ENCODE assay signal across 1 cellular context in the genomic region with DNA sequence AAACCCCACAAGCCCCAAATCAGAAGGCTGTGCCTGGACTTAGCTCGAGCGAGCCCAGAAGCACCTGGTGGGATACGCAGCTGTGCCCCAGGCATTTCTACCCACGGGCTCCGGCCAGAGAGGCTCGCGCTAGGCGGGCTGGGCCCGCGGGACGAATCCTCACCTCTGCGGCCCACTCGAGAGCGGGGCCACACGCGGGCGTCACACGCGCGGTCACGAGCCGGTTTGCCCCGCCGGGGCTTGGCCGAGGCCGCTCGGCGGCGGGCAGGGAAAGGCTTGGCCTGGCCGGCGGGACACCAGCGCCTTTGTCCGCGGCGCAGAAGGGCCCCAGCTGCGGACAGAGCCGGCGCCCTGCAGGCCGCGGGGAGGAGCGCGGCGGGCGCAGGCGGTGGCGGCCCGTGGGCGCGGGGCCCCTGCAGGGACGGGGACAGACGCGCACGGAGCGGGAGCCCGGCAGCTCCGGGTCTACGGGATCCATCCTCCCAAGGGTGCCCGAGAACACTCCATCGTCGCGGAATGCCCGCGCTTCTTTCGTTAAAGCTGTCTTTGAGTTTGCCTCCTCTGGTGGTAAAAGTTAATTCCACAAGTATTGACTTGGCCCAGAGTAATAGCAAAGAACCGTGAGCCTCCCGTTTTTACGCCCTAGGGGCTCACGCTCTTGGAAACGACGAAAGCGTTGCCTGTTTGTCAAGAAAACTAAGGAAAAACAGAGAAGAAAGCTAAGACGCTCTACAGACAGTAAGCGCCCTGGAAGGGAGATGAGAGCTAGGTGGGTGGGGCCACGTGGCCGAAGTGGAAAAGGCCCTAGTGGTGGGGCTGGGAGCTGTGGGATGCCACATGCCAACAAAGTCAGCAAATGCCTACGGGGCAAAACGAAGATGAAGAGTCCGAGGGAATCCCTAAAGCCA.
A peak's percentile ranks its signal among the peaks of the same experiment; 100 is the strongest.
TF ChIP-seq lines count a peak whose summit lies in the region.

No MANE protein-coding gene starts in this region.

TF ChIP-seq in HepG2, 621 proteins besides CTCF, POLR2A, EP300 and RAD21 (continued from another document):
- TF ChIP-seq, protein P1, sequence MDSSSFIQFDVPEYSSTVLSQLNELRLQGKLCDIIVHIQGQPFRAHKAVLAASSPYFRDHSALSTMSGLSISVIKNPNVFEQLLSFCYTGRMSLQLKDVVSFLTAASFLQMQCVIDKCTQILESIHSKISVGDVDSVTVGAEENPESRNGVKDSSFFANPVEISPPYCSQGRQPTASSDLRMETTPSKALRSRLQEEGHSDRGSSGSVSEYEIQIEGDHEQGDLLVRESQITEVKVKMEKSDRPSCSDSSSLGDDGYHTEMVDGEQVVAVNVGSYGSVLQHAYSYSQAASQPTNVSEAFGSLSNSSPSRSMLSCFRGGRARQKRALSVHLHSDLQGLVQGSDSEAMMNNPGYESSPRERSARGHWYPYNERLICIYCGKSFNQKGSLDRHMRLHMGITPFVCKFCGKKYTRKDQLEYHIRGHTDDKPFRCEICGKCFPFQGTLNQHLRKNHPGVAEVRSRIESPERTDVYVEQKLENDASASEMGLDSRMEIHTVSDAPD (CRISPR knock-in tag; IDR thresholded peaks at IDR 0.05) = no peak
- TF ChIP-seq ZNF510 (CRISPR knock-in tag; IDR thresholded peaks at IDR 0.05; ENCODE audit: low read depth) (no peak), NPAS2 (CRISPR knock-in tag; IDR thresholded peaks at IDR 0.05; ENCODE audit: borderline replicate concordance) (no peak), HOXA3 (CRISPR knock-in tag; IDR thresholded peaks at IDR 0.05) (peak; percentile 37; the same call in 1 of the 2 replicates), YEATS4 (CRISPR knock-in tag; IDR thresholded peaks at IDR 0.05; ENCODE audit: borderline replicate concordance) (0 out of 2 replicates have a peak, but pooled peaks have one; percentile 8), HOXA9 (CRISPR knock-in tag; IDR thresholded peaks at IDR 0.05; ENCODE audit: borderline replicate concordance) (no peak), EEA1 (CRISPR knock-in tag; IDR thresholded peaks at IDR 0.05; ENCODE audit: borderline replicate concordance) (no peak), ZBTB3 (CRISPR knock-in tag; IDR thresholded peaks at IDR 0.05; ENCODE audit: borderline replicate concordance, low read depth) (no peak), JUN (CRISPR knock-in tag; IDR thresholded peaks at IDR 0.05) (no peak), KAT7 (CRISPR knock-in tag; IDR thresholded peaks at IDR 0.05; ENCODE audit: borderline replicate concordance) (no peak), ZNF777 (CRISPR knock-in tag; IDR thresholded peaks at IDR 0.05) (peak; percentile 47; the same call in 1 of the 2 replicates), IKZF4 (CRISPR knock-in tag; IDR thresholded peaks at IDR 0.05; ENCODE audit: borderline replicate concordance, low read depth, not compliant biosample characterization) (no peak), MED1 (CRISPR knock-in tag; IDR thresholded peaks at IDR 0.05) (no peak), HNRNPLL (IDR thresholded peaks at IDR 0.05; ENCODE audit: low read depth, low read length, poor library complexity, severe bottlenecking) (peak; percentile 65), KLF9 (CRISPR knock-in tag; IDR thresholded peaks at IDR 0.05; ENCODE audit: low read depth) (no peak), ZNF749 (CRISPR knock-in tag; IDR thresholded peaks at IDR 0.05; ENCODE audit: borderline replicate concordance) (0 out of 2 replicates have a peak, but pooled peaks have one; percentile 18), ZFX (CRISPR knock-in tag; IDR thresholded peaks at IDR 0.05; ENCODE audit: low read depth) (peak; percentile 86), MYC (CRISPR knock-in tag; IDR thresholded peaks at IDR 0.05; ENCODE audit: borderline replicate concordance) (peak; percentile 72; the same call in 1 of the 2 replicates), ZNF180 (CRISPR knock-in tag; IDR thresholded peaks at IDR 0.05; ENCODE audit: borderline replicate concordance, low read depth) (no peak), TRIM24 (CRISPR knock-in tag; IDR thresholded peaks at IDR 0.05) (no peak), TOPORS (CRISPR knock-in tag; IDR thresholded peaks at IDR 0.05) (0 out of 2 replicates have a peak, but pooled peaks have one; percentile 71), DMAP1 (CRISPR knock-in tag; IDR thresholded peaks at IDR 0.05) (peak; percentile 41; the same call in 1 of the 2 replicates), GZF1 (CRISPR knock-in tag; IDR thresholded peaks at IDR 0.05) (no peak), SPEN (CRISPR knock-in tag; IDR thresholded peaks at IDR 0.05; ENCODE audit: low read depth) (peak; percentile 34; the same call in 1 of the 2 replicates), NONO (IDR thresholded peaks at IDR 0.05) (no peak), NONO (CRISPR knock-in tag; conservative IDR thresholded peaks at IDR 0.05) (no peak), ZNF549 (CRISPR knock-in tag; IDR thresholded peaks at IDR 0.05) (no peak), RBFOX2 (IDR thresholded peaks at IDR 0.05; ENCODE audit: low read depth, low read length) (peak; percentile 52; the same call in 1 of the 2 replicates), HNF4A (CRISPR knock-in tag; IDR thresholded peaks at IDR 0.05) (no peak), YY1 (IDR thresholded peaks at IDR 0.05; ENCODE audit: insufficient read depth, insufficient replicate concordance, low read depth, low read length) (peak; percentile 35), ZSCAN31 (CRISPR knock-in tag; IDR thresholded peaks at IDR 0.05; ENCODE audit: low read depth) (no peak), ZNF563 (CRISPR knock-in tag; IDR thresholded peaks at IDR 0.05) (0 out of 2 replicates have a peak, but pooled peaks have one; percentile 24), ZNF7 (CRISPR knock-in tag; IDR thresholded peaks at IDR 0.05) (no peak), RAD51 (IDR thresholded peaks at IDR 0.05; ENCODE audit: borderline replicate concordance) (no peak), KDM2A (CRISPR knock-in tag; IDR thresholded peaks at IDR 0.05; ENCODE audit: borderline replicate concordance, low read depth) (peak; percentile 12; the same call in 1 of the 2 replicates), ZNF44 (CRISPR knock-in tag; IDR thresholded peaks at IDR 0.05) (no peak), RXRB (CRISPR knock-in tag; IDR thresholded peaks at IDR 0.05; ENCODE audit: borderline replicate concordance) (no peak), TARDBP (CRISPR knock-in tag; IDR thresholded peaks at IDR 0.05) (0 out of 2 replicates have a peak, but pooled peaks have one; percentile 31), GATAD2A (CRISPR knock-in tag; IDR thresholded peaks at IDR 0.05) (peak; percentile 50)
- TF ChIP-seq, protein P2, sequence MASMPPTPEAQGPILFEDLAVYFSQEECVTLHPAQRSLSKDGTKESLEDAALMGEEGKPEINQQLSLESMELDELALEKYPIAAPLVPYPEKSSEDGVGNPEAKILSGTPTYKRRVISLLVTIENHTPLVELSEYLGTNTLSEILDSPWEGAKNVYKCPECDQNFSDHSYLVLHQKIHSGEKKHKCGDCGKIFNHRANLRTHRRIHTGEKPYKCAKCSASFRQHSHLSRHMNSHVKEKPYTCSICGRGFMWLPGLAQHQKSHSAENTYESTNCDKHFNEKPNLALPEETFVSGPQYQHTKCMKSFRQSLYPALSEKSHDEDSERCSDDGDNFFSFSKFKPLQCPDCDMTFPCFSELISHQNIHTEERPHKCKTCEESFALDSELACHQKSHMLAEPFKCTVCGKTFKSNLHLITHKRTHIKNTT (CRISPR knock-in tag; IDR thresholded peaks at IDR 0.05) = no peak
- TF ChIP-seq, protein P3, sequence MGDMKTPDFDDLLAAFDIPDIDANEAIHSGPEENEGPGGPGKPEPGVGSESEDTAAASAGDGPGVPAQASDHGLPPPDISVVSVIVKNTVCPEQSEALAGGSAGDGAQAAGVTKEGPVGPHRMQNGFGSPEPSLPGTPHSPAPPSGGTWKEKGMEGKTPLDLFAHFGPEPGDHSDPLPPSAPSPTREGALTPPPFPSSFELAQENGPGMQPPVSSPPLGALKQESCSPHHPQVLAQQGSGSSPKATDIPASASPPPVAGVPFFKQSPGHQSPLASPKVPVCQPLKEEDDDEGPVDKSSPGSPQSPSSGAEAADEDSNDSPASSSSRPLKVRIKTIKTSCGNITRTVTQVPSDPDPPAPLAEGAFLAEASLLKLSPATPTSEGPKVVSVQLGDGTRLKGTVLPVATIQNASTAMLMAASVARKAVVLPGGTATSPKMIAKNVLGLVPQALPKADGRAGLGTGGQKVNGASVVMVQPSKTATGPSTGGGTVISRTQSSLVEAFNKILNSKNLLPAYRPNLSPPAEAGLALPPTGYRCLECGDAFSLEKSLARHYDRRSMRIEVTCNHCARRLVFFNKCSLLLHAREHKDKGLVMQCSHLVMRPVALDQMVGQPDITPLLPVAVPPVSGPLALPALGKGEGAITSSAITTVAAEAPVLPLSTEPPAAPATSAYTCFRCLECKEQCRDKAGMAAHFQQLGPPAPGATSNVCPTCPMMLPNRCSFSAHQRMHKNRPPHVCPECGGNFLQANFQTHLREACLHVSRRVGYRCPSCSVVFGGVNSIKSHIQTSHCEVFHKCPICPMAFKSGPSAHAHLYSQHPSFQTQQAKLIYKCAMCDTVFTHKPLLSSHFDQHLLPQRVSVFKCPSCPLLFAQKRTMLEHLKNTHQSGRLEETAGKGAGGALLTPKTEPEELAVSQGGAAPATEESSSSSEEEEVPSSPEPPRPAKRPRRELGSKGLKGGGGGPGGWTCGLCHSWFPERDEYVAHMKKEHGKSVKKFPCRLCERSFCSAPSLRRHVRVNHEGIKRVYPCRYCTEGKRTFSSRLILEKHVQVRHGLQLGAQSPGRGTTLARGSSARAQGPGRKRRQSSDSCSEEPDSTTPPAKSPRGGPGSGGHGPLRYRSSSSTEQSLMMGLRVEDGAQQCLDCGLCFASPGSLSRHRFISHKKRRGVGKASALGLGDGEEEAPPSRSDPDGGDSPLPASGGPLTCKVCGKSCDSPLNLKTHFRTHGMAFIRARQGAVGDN (CRISPR knock-in tag; IDR thresholded peaks at IDR 0.05) = peak; percentile 61
- TF ChIP-seq, protein P4, sequence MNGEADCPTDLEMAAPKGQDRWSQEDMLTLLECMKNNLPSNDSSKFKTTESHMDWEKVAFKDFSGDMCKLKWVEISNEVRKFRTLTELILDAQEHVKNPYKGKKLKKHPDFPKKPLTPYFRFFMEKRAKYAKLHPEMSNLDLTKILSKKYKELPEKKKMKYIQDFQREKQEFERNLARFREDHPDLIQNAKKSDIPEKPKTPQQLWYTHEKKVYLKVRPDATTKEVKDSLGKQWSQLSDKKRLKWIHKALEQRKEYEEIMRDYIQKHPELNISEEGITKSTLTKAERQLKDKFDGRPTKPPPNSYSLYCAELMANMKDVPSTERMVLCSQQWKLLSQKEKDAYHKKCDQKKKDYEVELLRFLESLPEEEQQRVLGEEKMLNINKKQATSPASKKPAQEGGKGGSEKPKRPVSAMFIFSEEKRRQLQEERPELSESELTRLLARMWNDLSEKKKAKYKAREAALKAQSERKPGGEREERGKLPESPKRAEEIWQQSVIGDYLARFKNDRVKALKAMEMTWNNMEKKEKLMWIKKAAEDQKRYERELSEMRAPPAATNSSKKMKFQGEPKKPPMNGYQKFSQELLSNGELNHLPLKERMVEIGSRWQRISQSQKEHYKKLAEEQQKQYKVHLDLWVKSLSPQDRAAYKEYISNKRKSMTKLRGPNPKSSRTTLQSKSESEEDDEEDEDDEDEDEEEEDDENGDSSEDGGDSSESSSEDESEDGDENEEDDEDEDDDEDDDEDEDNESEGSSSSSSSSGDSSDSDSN (CRISPR knock-in tag; IDR thresholded peaks at IDR 0.05) = peak; percentile 78; the same call in 1 of the 2 replicates
- TF ChIP-seq, protein P5, sequence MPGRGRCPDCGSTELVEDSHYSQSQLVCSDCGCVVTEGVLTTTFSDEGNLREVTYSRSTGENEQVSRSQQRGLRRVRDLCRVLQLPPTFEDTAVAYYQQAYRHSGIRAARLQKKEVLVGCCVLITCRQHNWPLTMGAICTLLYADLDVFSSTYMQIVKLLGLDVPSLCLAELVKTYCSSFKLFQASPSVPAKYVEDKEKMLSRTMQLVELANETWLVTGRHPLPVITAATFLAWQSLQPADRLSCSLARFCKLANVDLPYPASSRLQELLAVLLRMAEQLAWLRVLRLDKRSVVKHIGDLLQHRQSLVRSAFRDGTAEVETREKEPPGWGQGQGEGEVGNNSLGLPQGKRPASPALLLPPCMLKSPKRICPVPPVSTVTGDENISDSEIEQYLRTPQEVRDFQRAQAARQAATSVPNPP (CRISPR knock-in tag; IDR thresholded peaks at IDR 0.05) = 0 out of 2 replicates have a peak, but pooled peaks have one; percentile 41
- TF ChIP-seq, protein P6, sequence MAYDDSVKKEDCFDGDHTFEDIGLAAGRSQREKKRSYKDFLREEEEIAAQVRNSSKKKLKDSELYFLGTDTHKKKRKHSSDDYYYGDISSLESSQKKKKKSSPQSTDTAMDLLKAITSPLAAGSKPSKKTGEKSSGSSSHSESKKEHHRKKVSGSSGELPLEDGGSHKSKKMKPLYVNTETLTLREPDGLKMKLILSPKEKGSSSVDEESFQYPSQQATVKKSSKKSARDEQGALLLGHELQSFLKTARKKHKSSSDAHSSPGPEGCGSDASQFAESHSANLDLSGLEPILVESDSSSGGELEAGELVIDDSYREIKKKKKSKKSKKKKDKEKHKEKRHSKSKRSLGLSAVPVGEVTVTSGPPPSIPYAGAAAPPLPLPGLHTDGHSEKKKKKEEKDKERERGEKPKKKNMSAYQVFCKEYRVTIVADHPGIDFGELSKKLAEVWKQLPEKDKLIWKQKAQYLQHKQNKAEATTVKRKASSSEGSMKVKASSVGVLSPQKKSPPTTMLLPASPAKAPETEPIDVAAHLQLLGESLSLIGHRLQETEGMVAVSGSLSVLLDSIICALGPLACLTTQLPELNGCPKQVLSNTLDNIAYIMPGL (CRISPR knock-in tag; IDR thresholded peaks at IDR 0.05; ENCODE audit: borderline replicate concordance in 1 of 2, low read depth in 1 of 2) = peak; percentile 22 to 37; a peak in 1 of 4 replicates
- TF ChIP-seq, protein P7, sequence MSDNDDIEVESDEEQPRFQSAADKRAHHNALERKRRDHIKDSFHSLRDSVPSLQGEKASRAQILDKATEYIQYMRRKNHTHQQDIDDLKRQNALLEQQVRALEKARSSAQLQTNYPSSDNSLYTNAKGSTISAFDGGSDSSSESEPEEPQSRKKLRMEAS (IDR thresholded peaks at IDR 0.05) = peak; percentile 60
- TF ChIP-seq, protein P8, sequence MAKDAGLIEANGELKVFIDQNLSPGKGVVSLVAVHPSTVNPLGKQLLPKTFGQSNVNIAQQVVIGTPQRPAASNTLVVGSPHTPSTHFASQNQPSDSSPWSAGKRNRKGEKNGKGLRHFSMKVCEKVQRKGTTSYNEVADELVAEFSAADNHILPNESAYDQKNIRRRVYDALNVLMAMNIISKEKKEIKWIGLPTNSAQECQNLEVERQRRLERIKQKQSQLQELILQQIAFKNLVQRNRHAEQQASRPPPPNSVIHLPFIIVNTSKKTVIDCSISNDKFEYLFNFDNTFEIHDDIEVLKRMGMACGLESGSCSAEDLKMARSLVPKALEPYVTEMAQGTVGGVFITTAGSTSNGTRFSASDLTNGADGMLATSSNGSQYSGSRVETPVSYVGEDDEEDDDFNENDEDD (CRISPR knock-in tag; IDR thresholded peaks at IDR 0.05; ENCODE audit: borderline replicate concordance) = peak; percentile 36; the same call in 1 of the 2 replicates
- TF ChIP-seq, protein P9, sequence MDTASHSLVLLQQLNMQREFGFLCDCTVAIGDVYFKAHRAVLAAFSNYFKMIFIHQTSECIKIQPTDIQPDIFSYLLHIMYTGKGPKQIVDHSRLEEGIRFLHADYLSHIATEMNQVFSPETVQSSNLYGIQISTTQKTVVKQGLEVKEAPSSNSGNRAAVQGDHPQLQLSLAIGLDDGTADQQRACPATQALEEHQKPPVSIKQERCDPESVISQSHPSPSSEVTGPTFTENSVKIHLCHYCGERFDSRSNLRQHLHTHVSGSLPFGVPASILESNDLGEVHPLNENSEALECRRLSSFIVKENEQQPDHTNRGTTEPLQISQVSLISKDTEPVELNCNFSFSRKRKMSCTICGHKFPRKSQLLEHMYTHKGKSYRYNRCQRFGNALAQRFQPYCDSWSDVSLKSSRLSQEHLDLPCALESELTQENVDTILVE (CRISPR knock-in tag; IDR thresholded peaks at IDR 0.05) = no peak
